ENCODE assay signal across 1 cellular context in the genomic region with DNA sequence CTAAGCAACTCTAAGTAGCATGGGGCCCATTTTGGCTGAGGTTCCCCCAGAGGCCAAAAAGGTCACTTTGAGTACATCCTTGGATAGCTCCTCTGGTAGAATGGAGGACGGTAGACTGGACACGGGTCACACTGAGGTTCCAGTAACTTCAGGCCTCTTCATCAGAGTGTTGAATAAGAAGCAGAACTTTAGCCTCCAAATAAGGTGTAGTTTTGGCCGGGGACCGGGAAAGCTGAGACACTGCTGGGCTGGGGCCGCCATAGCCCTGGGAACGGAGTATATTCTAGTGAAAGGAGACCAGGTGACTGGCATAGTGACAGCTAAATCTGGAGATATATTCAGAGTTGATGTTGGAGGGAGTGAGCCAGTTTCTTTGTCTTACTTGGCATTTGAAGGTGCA.
TF ChIP-seq lines count a peak whose summit lies in the region.

No MANE protein-coding gene starts in this region.

TF ChIP-seq in HCT116, 20 proteins besides CTCF, POLR2A, EP300 and RAD21 (continued from another document):
- no peak for TF ChIP-seq POLR2AphosphoS5 (IDR thresholded peaks at IDR 0.05; ENCODE audit: low read depth, low read length)
- TF ChIP-seq CEBPB (IDR thresholded peaks at IDR 0.05; ENCODE audit: low read depth) = no peak
- TF ChIP-seq, protein P1, sequence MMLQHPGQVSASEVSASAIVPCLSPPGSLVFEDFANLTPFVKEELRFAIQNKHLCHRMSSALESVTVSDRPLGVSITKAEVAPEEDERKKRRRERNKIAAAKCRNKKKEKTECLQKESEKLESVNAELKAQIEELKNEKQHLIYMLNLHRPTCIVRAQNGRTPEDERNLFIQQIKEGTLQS (IDR thresholded peaks at IDR 0.05) = no peak
